Comparison of ENCODE assay signal across 8 cellular contexts in genomic region chrX:139930923-139931645, GRCh38. TPM values are rescaled to one million over a fixed set of nuclear protein-coding genes. Genes with fewer than 3 reads are reported as not detected.
DNase-seq lines count a peak whose midpoint lies in the region; ATAC-seq and TF ChIP-seq lines count a peak whose summit lies in the region.

No MANE protein-coding gene starts in this region.

- TF ChIP-seq CTCF in GM12864 (IDR thresholded peaks at IDR 0.05; ENCODE audit: low read depth, low read length, missing control alignments), result no peak
- no peak for TF ChIP-seq CTCF in parathyroid adenoma (IDR thresholded peaks at IDR 0.05)

- intact Hi-C loops in activated T-helper 2 cell treated with anti-CD3 and anti-CD28 coated beads, Interferon-gamma antibody, Interleukin-2, Interleukin-4, amounts not matched to agents 10 μg/mL and 5 μg/mL and 100 μg/mL, durations not matched to agents 14 hours and 24 hours and 36 hours (cut with micrococcal nuclease), result loop anchor here (2.0 kb wide), 1 partner anchor 22 kb away; no protein-coding TSS in a partner anchor

- no peaks in the 10 kb centered on the region for H3K36me3 ChIP-seq in parathyroid adenoma (ENCODE audit: control insufficient read depth, insufficient read depth, low read length)

- H2AFZ ChIP-seq in parathyroid adenoma, result peak overlapping the region; percentile 73

- H3K27ac Mint-ChIP-seq in activated T-helper 2 cell treated with anti-CD3 and anti-CD28 coated beads, Interferon-gamma antibody, Interleukin-2, Interleukin-4, amounts not matched to agents 10 μg/mL and 5 μg/mL and 100 μg/mL, durations not matched to agents 14 hours and 24 hours and 36 hours, result peak overlapping the region; percentile 68

- ATAC-seq in GM21723 (IDR thresholded peaks at IDR 0.05; ENCODE audit: unreplicated experiment), result no peak
- no peak for ATAC-seq in HG03439 (IDR thresholded peaks at IDR 0.05; ENCODE audit: unreplicated experiment)
- ATAC-seq in HG02840 (IDR thresholded peaks at IDR 0.05; ENCODE audit: low FRiP score, unreplicated experiment), result no peak

- H3K4me3 Mint-ChIP-seq in activated T-helper 2 cell treated with anti-CD3 and anti-CD28 coated beads, Interferon-gamma antibody, Interleukin-2, Interleukin-4, amounts not matched to agents 10 μg/mL and 5 μg/mL and 100 μg/mL, durations not matched to agents 14 hours and 24 hours and 36 hours (ENCODE audit: low read depth), result peak overlapping the region; percentile 77

- peaks cover 12% of the 10 kb centered on the region for H3K36me3 Mint-ChIP-seq in activated T-helper 2 cell treated with anti-CD3 and anti-CD28 coated beads, Interferon-gamma antibody, Interleukin-2, Interleukin-4, amounts not matched to agents 10 μg/mL and 5 μg/mL and 100 μg/mL, durations not matched to agents 14 hours and 24 hours and 36 hours (ENCODE audit: low read depth)

- no peaks in the 10 kb centered on the region for H3K9me3 ChIP-seq in parathyroid adenoma (ENCODE audit: control insufficient read depth, low read length)

- peak overlapping the region; percentile 79 for H3K4me3 ChIP-seq in GM12864 (ENCODE audit: low read depth, low read length)
- peak overlapping the region; percentile 55 for H3K4me3 ChIP-seq in parathyroid adenoma (ENCODE audit: low read depth, low read length)

- H3K4me1 ChIP-seq in parathyroid adenoma, result peaks cover 4% of the 10 kb centered on the region

- peak overlapping the region; percentile 61 for H3K4me2 ChIP-seq in parathyroid adenoma (ENCODE audit: low read length)

- H3K27me3 Mint-ChIP-seq in activated T-helper 2 cell treated with anti-CD3 and anti-CD28 coated beads, Interferon-gamma antibody, Interleukin-2, Interleukin-4, amounts not matched to agents 10 μg/mL and 5 μg/mL and 100 μg/mL, durations not matched to agents 14 hours and 24 hours and 36 hours (ENCODE audit: low read depth), result peaks cover 2% of the 10 kb centered on the region

- no peak for DNase-seq in GM12864 (ENCODE audit: low read depth)
- DNase-seq in NCI-H1694 treated with DMSO at 0.1 percent for 48 hours (lab: John Stamatoyannopoulos, UW), result peak; percentile 15
- peak; percentile 8 for DNase-seq in activated T-helper 2 cell treated with anti-CD3 and anti-CD28 coated beads, Interferon-gamma antibody, Interleukin-2, Interleukin-4, amounts not matched to agents 10 μg/mL and 5 μg/mL and 100 μg/mL, durations not matched to agents 14 hours and 24 hours and 36 hours (ENCODE audit: low spot score)
- DNase-seq in glomerular visceral epithelial cell (ENCODE audit: extremely low spot score), result peak; percentile 22

- H3K27me3 ChIP-seq in parathyroid adenoma (ENCODE audit: control insufficient read depth, insufficient read depth, low read length), result no peaks in the 10 kb centered on the region

- H3K9me3 Mint-ChIP-seq in activated T-helper 2 cell treated with anti-CD3 and anti-CD28 coated beads, Interferon-gamma antibody, Interleukin-2, Interleukin-4, amounts not matched to agents 10 μg/mL and 5 μg/mL and 100 μg/mL, durations not matched to agents 14 hours and 24 hours and 36 hours, result no peaks in the 10 kb centered on the region

- H3K9ac ChIP-seq in parathyroid adenoma, result no peak overlapping the region

- H3K79me2 ChIP-seq in parathyroid adenoma, result no peaks in the 10 kb centered on the region

- no peak overlapping the region for H3K27ac ChIP-seq in parathyroid adenoma

- H3K4me1 Mint-ChIP-seq in activated T-helper 2 cell treated with anti-CD3 and anti-CD28 coated beads, Interferon-gamma antibody, Interleukin-2, Interleukin-4, amounts not matched to agents 10 μg/mL and 5 μg/mL and 100 μg/mL, durations not matched to agents 14 hours and 24 hours and 36 hours (ENCODE audit: low read depth), result peaks cover 13% of the 10 kb centered on the region

RNA-seq across cellular contexts. Expression of gene ATP11C, which starts 1.8 kb away (rescaled TPM):
- 19.3 and 23.8 TPM in 2 replicates for total RNA-seq in activated T-helper 2 cell treated with anti-CD3 and anti-CD28 coated beads, Interferon-gamma antibody, Interleukin-2, Interleukin-4, amounts not matched to agents 10 μg/mL and 5 μg/mL and 100 μg/mL, durations not matched to agents 14 hours and 24 hours and 36 hours

RNA-seq across cellular contexts. Expression of gene CXorf66, which starts 34.2 kb away (rescaled TPM):
- not detected in 2 replicates for total RNA-seq in activated T-helper 2 cell treated with anti-CD3 and anti-CD28 coated beads, Interferon-gamma antibody, Interleukin-2, Interleukin-4, amounts not matched to agents 10 μg/mL and 5 μg/mL and 100 μg/mL, durations not matched to agents 14 hours and 24 hours and 36 hours
